In the genomic region with DNA sequence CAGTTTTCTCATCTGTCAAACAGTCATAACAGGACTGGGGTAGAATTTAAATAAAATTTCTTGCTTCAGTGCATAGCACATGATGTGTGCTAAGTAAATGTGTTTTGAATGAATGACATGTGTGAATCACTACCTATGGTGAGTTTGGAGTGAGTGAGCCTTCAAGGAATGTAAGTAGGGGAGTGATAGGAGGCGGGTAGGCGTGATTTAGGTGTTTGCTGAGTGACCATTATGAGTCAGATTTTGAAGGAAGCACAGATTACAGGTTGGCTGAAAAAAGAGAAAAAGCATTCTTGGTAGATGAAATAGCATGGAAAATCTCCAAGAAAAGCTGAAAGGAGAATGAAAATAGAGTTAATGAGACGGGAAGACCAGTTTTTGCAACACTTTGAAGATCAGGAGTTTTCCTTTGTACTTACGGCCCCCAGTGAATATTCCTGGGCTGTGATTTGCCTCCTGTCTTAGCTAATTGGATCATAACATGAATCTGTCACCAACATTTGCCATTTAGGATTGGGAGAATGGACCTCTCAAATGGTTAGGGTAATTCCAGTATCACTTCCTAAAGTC, we compare ENCODE assay signal across 1 cellular context.
TF ChIP-seq lines count a peak whose summit lies in the region.

No MANE protein-coding gene starts in this region.

TF ChIP-seq in GM12878, 131 proteins besides CTCF, POLR2A, EP300 and RAD21 (continued from another document):
- TF ChIP-seq MYC (IDR thresholded peaks at IDR 0.05; ENCODE audit: insufficient read depth, insufficient read length, insufficient replicate concordance, low read length, severe bottlenecking) (no peak), SMAD5 (IDR thresholded peaks at IDR 0.05; ENCODE audit: low read depth) (no peak), JUNB (IDR thresholded peaks at IDR 0.05) (0 out of 2 replicates have a peak, but pooled peaks have one; percentile 19), ZNF24 (IDR thresholded peaks at IDR 0.05) (no peak)
- TF ChIP-seq, protein P1, sequence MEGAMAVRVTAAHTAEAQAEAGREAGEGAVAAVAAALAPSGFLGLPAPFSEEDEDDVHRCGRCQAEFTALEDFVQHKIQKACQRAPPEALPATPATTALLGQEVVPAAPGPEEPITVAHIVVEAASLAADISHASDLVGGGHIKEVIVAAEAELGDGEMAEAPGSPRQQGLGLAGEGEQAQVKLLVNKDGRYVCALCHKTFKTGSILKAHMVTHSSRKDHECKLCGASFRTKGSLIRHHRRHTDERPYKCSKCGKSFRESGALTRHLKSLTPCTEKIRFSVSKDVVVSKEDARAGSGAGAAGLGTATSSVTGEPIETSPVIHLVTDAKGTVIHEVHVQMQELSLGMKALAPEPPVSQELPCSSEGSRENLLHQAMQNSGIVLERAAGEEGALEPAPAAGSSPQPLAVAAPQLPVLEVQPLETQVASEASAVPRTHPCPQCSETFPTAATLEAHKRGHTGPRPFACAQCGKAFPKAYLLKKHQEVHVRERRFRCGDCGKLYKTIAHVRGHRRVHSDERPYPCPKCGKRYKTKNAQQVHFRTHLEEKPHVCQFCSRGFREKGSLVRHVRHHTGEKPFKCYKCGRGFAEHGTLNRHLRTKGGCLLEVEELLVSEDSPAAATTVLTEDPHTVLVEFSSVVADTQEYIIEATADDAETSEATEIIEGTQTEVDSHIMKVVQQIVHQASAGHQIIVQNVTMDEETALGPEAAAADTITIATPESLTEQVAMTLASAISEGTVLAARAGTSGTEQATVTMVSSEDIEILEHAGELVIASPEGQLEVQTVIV (IDR thresholded peaks at IDR 0.05; ENCODE audit: borderline replicate concordance, partially characterized antibody) = no peak
- TF ChIP-seq, protein P2, sequence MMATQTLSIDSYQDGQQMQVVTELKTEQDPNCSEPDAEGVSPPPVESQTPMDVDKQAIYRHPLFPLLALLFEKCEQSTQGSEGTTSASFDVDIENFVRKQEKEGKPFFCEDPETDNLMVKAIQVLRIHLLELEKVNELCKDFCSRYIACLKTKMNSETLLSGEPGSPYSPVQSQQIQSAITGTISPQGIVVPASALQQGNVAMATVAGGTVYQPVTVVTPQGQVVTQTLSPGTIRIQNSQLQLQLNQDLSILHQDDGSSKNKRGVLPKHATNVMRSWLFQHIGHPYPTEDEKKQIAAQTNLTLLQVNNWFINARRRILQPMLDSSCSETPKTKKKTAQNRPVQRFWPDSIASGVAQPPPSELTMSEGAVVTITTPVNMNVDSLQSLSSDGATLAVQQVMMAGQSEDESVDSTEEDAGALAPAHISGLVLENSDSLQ (IDR thresholded peaks at IDR 0.05) = 0 out of 2 replicates have a peak, but pooled peaks have one; percentile 28
